In the genomic region with DNA sequence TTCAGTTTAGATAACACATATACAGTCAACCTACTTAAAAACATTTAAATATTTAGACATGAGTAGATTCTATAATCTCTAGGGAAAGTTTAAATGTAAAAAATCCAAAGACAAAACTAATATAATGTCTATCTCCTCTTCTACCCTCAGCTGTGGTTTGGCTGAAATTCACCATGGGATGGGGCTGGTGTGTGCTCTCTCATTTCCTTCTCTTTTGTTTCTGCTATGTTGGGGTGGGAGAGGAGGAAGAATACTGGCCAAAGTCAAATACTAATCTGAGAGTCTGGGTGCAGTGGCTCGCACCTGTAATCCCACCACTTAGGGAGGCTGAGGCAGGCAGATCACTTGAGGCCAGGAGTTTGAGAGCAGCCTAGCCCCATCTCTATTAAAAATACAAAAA, we compare ENCODE assay signal across 9 cellular contexts.
"Had no signal": no experiment of that assay in that cellular context is flagged by ENCODE, and none has a peak within 500 bp of the region (broad histone marks: within the 10 kb centered on the region; RNA-seq: fewer than 3 reads in every experiment).

No MANE protein-coding gene starts in this region.

- H2AFZ ChIP-seq: GM23248 had no signal

- H3K9me3 Mint-ChIP-seq: H9 had no signal

- H3K27ac ChIP-seq: GM23248, KMS-11 had no signal

- H3K27ac Mint-ChIP-seq: IgD-negative memory B cell had no signal

- H3K4me3 Mint-ChIP-seq: H9, IgD-negative memory B cell had no signal

- H3K4me3 ChIP-seq: GM23248 had no signal

- H3K4me1 Mint-ChIP-seq: IgD-negative memory B cell had no signal

- H3K36me3 Mint-ChIP-seq: IgD-negative memory B cell had no signal

- H3K27me3 Mint-ChIP-seq: IgD-negative memory B cell had no signal

- H3K4me2 ChIP-seq: KMS-11 had no signal

- FAIRE-seq: H1, H54, HTR-8/SVneo had no signal

- DNase-seq: GM23248, H9, HCEC 1CT, KBM-7 had no signal
